In the genomic region with DNA sequence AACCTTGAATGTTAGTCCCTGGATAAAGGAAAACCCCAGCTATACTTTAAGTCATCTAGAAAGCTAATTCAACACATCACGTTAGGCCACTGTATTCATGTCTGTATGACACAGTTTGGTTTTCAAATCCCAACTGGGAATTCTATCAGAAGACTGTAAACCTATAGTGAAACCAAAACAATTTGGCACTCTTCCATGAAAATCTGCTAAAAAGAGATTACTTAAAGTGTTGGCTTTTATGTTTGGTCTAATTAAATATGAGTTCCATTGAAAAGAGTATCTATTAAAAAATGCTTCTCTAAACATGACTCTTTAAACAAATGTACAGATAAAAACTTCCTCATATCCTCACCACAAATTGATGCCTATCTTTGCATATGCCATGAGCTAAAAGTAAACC, we compare ENCODE assay signal across 19 cellular contexts. TPM values are rescaled to one million over a fixed set of nuclear protein-coding genes. Genes with fewer than 3 reads are reported as not detected.
DNase-seq lines count a peak whose midpoint lies in the region.
"Had no signal": no experiment of that assay in that cellular context is flagged by ENCODE, and none has a peak within 500 bp of the region (broad histone marks: within the 10 kb centered on the region; RNA-seq: fewer than 3 reads in every experiment).

No MANE protein-coding gene starts in this region.

- no peak overlapping the region for H2AFZ ChIP-seq in Karpas-422 (ENCODE audit: low read length)
- H2AFZ ChIP-seq: parathyroid adenoma had no signal

- no peak overlapping the region for H3K4me3 ChIP-seq in Karpas-422 (ENCODE audit: low read length)
- H3K4me3 ChIP-seq: breast epithelium, heart left ventricle, testis had no signal

- H3K79me2 ChIP-seq in Karpas-422 (ENCODE audit: low read length): no peaks in the 10 kb centered on the region
- H3K79me2 ChIP-seq: parathyroid adenoma had no signal

- H3K27ac ChIP-seq in Karpas-422 (ENCODE audit: low read length): no peak overlapping the region
- H3K27ac ChIP-seq: breast epithelium, heart left ventricle, parathyroid adenoma, testis, VCaP had no signal

- no peaks in the 10 kb centered on the region for H3K9me3 ChIP-seq in Karpas-422 (ENCODE audit: low read length)
- H3K9me3 ChIP-seq: breast epithelium, heart left ventricle, testis had no signal

- no peaks in the 10 kb centered on the region for H3K36me3 ChIP-seq in Karpas-422 (ENCODE audit: insufficient read depth, low read length)
- H3K36me3 ChIP-seq: breast epithelium, heart left ventricle had no signal

- H4K20me1 ChIP-seq in Karpas-422 (ENCODE audit: insufficient read depth, low read depth, low read length): no peaks in the 10 kb centered on the region

- H3K4me1 ChIP-seq in Karpas-422 (ENCODE audit: low read length): peaks cover 12% of the 10 kb centered on the region
- H3K4me1 ChIP-seq: breast epithelium, parathyroid adenoma, testis had no signal

- H3K9me2 ChIP-seq in Karpas-422 (replicated peaks; ENCODE audit: insufficient read depth, low read length): no peaks in the 10 kb centered on the region

- H3K4me2 ChIP-seq in Karpas-422 (ENCODE audit: low read depth, low read length, poor library complexity, severe bottlenecking): peak overlapping the region; percentile 12

- DNase-seq in COR-L47 (lab: John Stamatoyannopoulos, UW) (peak; percentile 72), Karpas-422 (no peak), NCI-H2171 (lab: John Stamatoyannopoulos, UW) (peak; percentile 57), fibroblast of peridontal ligament (ENCODE audit: extremely low read depth) (peak; percentile 23), NOMO-1 treated with dmso at 0.1 percent for 144 hours (lab: John Stamatoyannopoulos, UW; ENCODE audit: unreplicated experiment) (no peak), T-helper 1 cell (no peak), ureter (ENCODE audit: low spot score) (no peak)
- DNase-seq: activated CD4-positive, alpha-beta T cell treated with anti-CD3 and anti-CD28 coated beads, Interleukin-2, amount 10 ng/mL, durations not matched to agents 7 days and 5 days; cortex of kidney; EL; HCEC 1CT; heart left ventricle; Kasumi-1; NCI-H1436; NCI-H524; testis had no signal

- no peak overlapping the region for H3K9ac ChIP-seq in Karpas-422 (ENCODE audit: low read length)
- H3K9ac ChIP-seq: parathyroid adenoma had no signal

- H3K27me3 ChIP-seq in Karpas-422 (ENCODE audit: low read length): no peaks in the 10 kb centered on the region
- H3K27me3 ChIP-seq: breast epithelium, heart left ventricle, testis had no signal

RNA-seq across cellular contexts. Expression of gene PCDH9, which starts 25.4 kb away (rescaled TPM):
- 3.7 and 5.8 TPM in 2 replicates for total RNA-seq in Karpas-422 (2014; rRNA removed; shearing (Covaris generic); ENCODE audit: low replicate concordance)
- 19.0 TPM for total RNA-seq in ureter

Comparison
In these comparisons a context has a peak if more than half of its experiments do, and no peak if none do; other contexts are left out.
1. DNase-seq: peak in COR-L47 (single experiment), NCI-H2171 (single experiment) and fibroblast of peridontal ligament (single experiment); none in Karpas-422 (single experiment), NOMO-1 treated with dmso at 0.1 percent for 144 hours (single experiment), T-helper 1 cell (0 of 5) and ureter (single experiment).